In the genomic region with DNA sequence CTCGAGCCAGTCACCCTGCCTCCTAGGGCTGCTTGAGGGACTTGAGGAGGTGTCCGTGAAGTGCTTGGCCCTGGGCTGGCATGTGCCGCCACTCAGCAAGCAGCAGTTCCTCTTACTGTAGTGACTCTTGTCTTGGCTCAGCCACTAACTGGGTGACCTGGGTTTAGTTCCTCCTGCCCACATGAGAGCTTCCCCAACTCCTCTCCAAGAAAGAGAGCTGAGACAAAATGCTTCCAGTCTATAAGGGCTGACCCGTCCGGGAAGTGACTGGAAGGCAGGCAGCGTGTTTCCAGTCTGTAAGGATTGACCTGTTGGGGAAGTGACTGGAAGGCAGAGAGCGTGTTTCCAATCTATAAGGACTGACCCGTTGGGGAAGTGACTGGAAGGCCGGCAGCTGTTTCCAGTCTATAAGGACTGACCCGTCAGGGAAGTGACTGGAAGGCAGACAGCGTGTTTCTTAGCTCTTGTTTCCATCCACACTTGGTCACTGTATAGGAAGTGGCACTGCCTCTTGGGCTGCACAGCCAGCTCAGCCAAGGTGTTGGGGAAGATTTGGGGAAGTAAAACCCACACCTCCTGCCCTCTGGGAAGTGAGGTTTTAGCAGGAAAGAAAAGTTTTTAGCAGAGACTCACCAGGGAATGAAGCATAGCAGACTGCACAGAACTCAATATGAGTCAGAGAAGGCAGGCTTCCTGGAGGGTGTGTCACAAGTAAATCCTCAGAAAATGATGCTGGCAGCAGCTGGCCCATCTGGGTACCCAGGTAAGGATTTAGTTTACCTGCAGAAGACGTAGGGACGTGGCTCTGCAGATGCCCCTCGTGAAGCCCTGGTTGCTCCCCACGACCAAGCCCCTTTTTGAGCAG, we compare ENCODE assay signal across 8 cellular contexts. TPM values are rescaled to one million over a fixed set of nuclear protein-coding genes. Genes with fewer than 3 reads are reported as not detected.
DNase-seq lines count a peak whose midpoint lies in the region; TF ChIP-seq lines count a peak whose summit lies in the region.

No MANE protein-coding gene starts in this region.

- H3K27ac ChIP-seq in mucosa of rectum (ENCODE audit: low read depth in 2 of 2, low read length in 2 of 2): peak overlapping the region; percentile 12 to 34

- intact Hi-C loops in dendritic cell treated with granulocyte-macrophage colony-stimulating factor and Interleukin-4, amounts not matched to agents 40 ng/mL and 50 ng/mL, for 4 days (cut with micrococcal nuclease): loop anchor here (1.0 to 2.0 kb wide), 4 partner anchors 8 to 55 kb away; a partner anchor contains a TSS

- DNase-seq in Ammon's horn (ENCODE audit: low spot score) (peak; percentile 80), NB4 (ENCODE audit: low read depth) (peak; percentile 92), dedifferentiated amniotic fluid mesenchymal stem cell (ENCODE audit: extremely low spot score) (no peak), NCI-H2171 treated with DMSO at 0.1 percent for 48 hours (lab: John Stamatoyannopoulos, UW) (no peak), endothelial cell (ENCODE audit: low spot score) (no peak)
- DNase-seq in activated T-cell treated with anti-CD3 and anti-CD28 coated beads, Interleukin-2, amount 50 U/mL, for 24 hours: no peak

- peaks cover 86% of the 10 kb centered on the region for H3K36me3 Mint-ChIP-seq in dendritic cell treated with granulocyte-macrophage colony-stimulating factor and Interleukin-4, amounts not matched to agents 40 ng/mL and 50 ng/mL, for 4 days (ENCODE audit: low read depth)
- H3K36me3 Mint-ChIP-seq in endothelial cell (ENCODE audit: low read depth, unreplicated experiment): peaks cover 34% of the 10 kb centered on the region
- peaks cover 64% of the 10 kb centered on the region for H3K36me3 Mint-ChIP-seq in activated T-cell treated with anti-CD3 and anti-CD28 coated beads, Interleukin-2, amount 50 U/mL, for 24 hours (ENCODE audit: low read depth)

- TF ChIP-seq CTCF in NB4 (IDR thresholded peaks at IDR 0.05; ENCODE audit: low read depth, low read length) (no peak), endothelial cell (IDR thresholded peaks at IDR 0.05; ENCODE audit: unreplicated experiment) (no peak)

- peak overlapping the region; percentile 91 for H3K27ac Mint-ChIP-seq in dendritic cell treated with granulocyte-macrophage colony-stimulating factor and Interleukin-4, amounts not matched to agents 40 ng/mL and 50 ng/mL, for 4 days
- no peak overlapping the region for H3K27ac Mint-ChIP-seq in endothelial cell (ENCODE audit: unreplicated experiment)
- no peak overlapping the region for H3K27ac Mint-ChIP-seq in activated T-cell treated with anti-CD3 and anti-CD28 coated beads, Interleukin-2, amount 50 U/mL, for 24 hours

- H3K9me3 Mint-ChIP-seq in dendritic cell treated with granulocyte-macrophage colony-stimulating factor and Interleukin-4, amounts not matched to agents 40 ng/mL and 50 ng/mL, for 4 days: no peaks in the 10 kb centered on the region
- H3K9me3 Mint-ChIP-seq in endothelial cell (ENCODE audit: unreplicated experiment): no peaks in the 10 kb centered on the region
- H3K9me3 Mint-ChIP-seq in activated T-cell treated with anti-CD3 and anti-CD28 coated beads, Interleukin-2, amount 50 U/mL, for 24 hours: no peaks in the 10 kb centered on the region

- peak overlapping the region; percentile 49 for H3K4me3 Mint-ChIP-seq in dendritic cell treated with granulocyte-macrophage colony-stimulating factor and Interleukin-4, amounts not matched to agents 40 ng/mL and 50 ng/mL, for 4 days
- no peak overlapping the region for H3K4me3 Mint-ChIP-seq in endothelial cell (ENCODE audit: unreplicated experiment)
- H3K4me3 Mint-ChIP-seq in activated T-cell treated with anti-CD3 and anti-CD28 coated beads, Interleukin-2, amount 50 U/mL, for 24 hours: no peak overlapping the region

- H3K27me3 ChIP-seq in mucosa of rectum (ENCODE audit: control insufficient read depth in 2 of 2, insufficient read depth in 2 of 2, low read length in 2 of 2): no peaks in the 10 kb centered on the region

- H3K4me1 ChIP-seq in mucosa of rectum (ENCODE audit: control insufficient read depth in 2 of 2, insufficient read depth in 2 of 2, low read length in 2 of 2): peaks cover 10 to 29% of the 10 kb centered on the region in 2 donors

- H3K4me3 ChIP-seq in NB4 (ENCODE audit: low read depth, low read length) (no peak overlapping the region), mucosa of rectum (ENCODE audit: low read length in 2 of 2) (no peak overlapping the region)

- TF ChIP-seq POLR2A in NB4 (IDR thresholded peaks at IDR 0.05; ENCODE audit: extremely low read depth, insufficient read length): no peak

- H3K4me1 Mint-ChIP-seq in dendritic cell treated with granulocyte-macrophage colony-stimulating factor and Interleukin-4, amounts not matched to agents 40 ng/mL and 50 ng/mL, for 4 days (ENCODE audit: low read depth): peaks cover 98% of the 10 kb centered on the region
- peaks cover under 1% of the 10 kb centered on the region for H3K4me1 Mint-ChIP-seq in endothelial cell (ENCODE audit: unreplicated experiment)
- H3K4me1 Mint-ChIP-seq in activated T-cell treated with anti-CD3 and anti-CD28 coated beads, Interleukin-2, amount 50 U/mL, for 24 hours (ENCODE audit: low read depth): peaks cover 21% of the 10 kb centered on the region

- H3K27me3 Mint-ChIP-seq in dendritic cell treated with granulocyte-macrophage colony-stimulating factor and Interleukin-4, amounts not matched to agents 40 ng/mL and 50 ng/mL, for 4 days: no peaks in the 10 kb centered on the region
- peaks cover 18% of the 10 kb centered on the region for H3K27me3 Mint-ChIP-seq in endothelial cell (ENCODE audit: unreplicated experiment)
- H3K27me3 Mint-ChIP-seq in activated T-cell treated with anti-CD3 and anti-CD28 coated beads, Interleukin-2, amount 50 U/mL, for 24 hours: no peaks in the 10 kb centered on the region

- no peaks in the 10 kb centered on the region for H3K9me3 ChIP-seq in mucosa of rectum (ENCODE audit: control insufficient read depth in 2 of 2, low read length in 2 of 2)

- peaks cover 43 to 79% of the 10 kb centered on the region in 2 donors for H3K36me3 ChIP-seq in mucosa of rectum (ENCODE audit: control insufficient read depth in 2 of 2, insufficient read depth in 2 of 2, low read length in 2 of 2)

- H3K9ac ChIP-seq in mucosa of rectum (ENCODE audit: low read depth in 1 of 2, low read length in 2 of 2): no peak overlapping the region

RNA-seq across cellular contexts. Expression of a gene that starts 53.2 kb away (rescaled TPM):
- total RNA-seq in endothelial cell (ENCODE audit: unreplicated experiment): 21.9 TPM

Comparison
In these comparisons a context has a peak if more than half of its experiments do, and no peak if none do; other contexts are left out.
1. DNase-seq: peak in Ammon's horn (single experiment) and NB4 (single experiment); none in dedifferentiated amniotic fluid mesenchymal stem cell (single experiment), NCI-H2171 treated with DMSO at 0.1 percent for 48 hours (single experiment), endothelial cell (single experiment) and activated T-cell treated with anti-CD3 and anti-CD28 coated beads, Interleukin-2, amount 50 U/mL, for 24 hours (single experiment).